In genomic region chr4:65007841-65008439, GRCh38 we compare ENCODE assay signal across 9 cellular contexts.
DNase-seq lines count a peak whose midpoint lies in the region; ATAC-seq and TF ChIP-seq lines count a peak whose summit lies in the region.
"Had no signal": no experiment of that assay in that cellular context is flagged by ENCODE, and none has a peak within 500 bp of the region (broad histone marks: within the 10 kb centered on the region; RNA-seq: fewer than 3 reads in every experiment).

No MANE protein-coding gene starts in this region.

- H2AFZ ChIP-seq in GM23338, result no peak overlapping the region

- no peaks in the 10 kb centered on the region for H3K9me2 ChIP-seq in GM23338 (ENCODE audit: insufficient read depth)

- no peaks in the 10 kb centered on the region for H3K27me3 Mint-ChIP-seq in GM23338 (ENCODE audit: insufficient read depth, low read depth, poor library complexity)

- no peaks in the 10 kb centered on the region for H3K27me3 ChIP-seq in GM23338 (ENCODE audit: insufficient read depth)
- no peaks in the 10 kb centered on the region for H3K27me3 ChIP-seq in dorsolateral prefrontal cortex
- H3K27me3 ChIP-seq: neutrophil had no signal

- H3K27ac Mint-ChIP-seq in GM23338, result no peak overlapping the region

- in situ Hi-C loops in Caki2 (cut with HindIII; ENCODE audit: low pct_unique_long_range_greater_than_20kb, low sequenced_read_pairs), result no loop called here

- H3K4me2 ChIP-seq in GM23338, result no peak overlapping the region

- TF ChIP-seq CTCF in GM23338 (conservative IDR thresholded peaks at IDR 0.05; ENCODE audit: low read depth in 2 of 2) (peak; percentile 72 to 90), dorsolateral prefrontal cortex (IDR thresholded peaks at IDR 0.05 in 54 of 56, conservative IDR thresholded peaks at IDR 0.05 in 2 of 56; ENCODE audit: low read depth in 1 of 56, partially characterized antibody in 56 of 56) (peak; percentile 23 to 70 (median 51))

- no peaks in the 10 kb centered on the region for H3F3A ChIP-seq in GM23338 (replicated peaks; ENCODE audit: low read depth)

- H3K4me3 ChIP-seq in GM23338 (no peak overlapping the region), dorsolateral prefrontal cortex (no peak overlapping the region)

- H3K27ac ChIP-seq in GM23338 (ENCODE audit: low read depth) (no peak overlapping the region), dorsolateral prefrontal cortex (no peak overlapping the region)
- H3K27ac ChIP-seq: neutrophil had no signal

- H3K9me3 Mint-ChIP-seq in GM23338, result no peaks in the 10 kb centered on the region

- no peaks in the 10 kb centered on the region for H3K4me1 ChIP-seq in GM23338 (ENCODE audit: insufficient read depth)

- ATAC-seq in GM23338 (peak; percentile 47; the same call in 2 of the 3 replicates), HG03457 (IDR thresholded peaks at IDR 0.05; ENCODE audit: unreplicated experiment) (no peak)

- H3K36me3 Mint-ChIP-seq in GM23338 (ENCODE audit: low read depth), result no peaks in the 10 kb centered on the region

- no peak overlapping the region for H3K4me3 Mint-ChIP-seq in GM23338

- H4K20me1 ChIP-seq in GM23338 (replicated peaks; ENCODE audit: insufficient read depth), result no peaks in the 10 kb centered on the region

- H3K79me2 ChIP-seq in GM23338 (replicated peaks; ENCODE audit: insufficient read depth), result no peaks in the 10 kb centered on the region

- H3K36me3 ChIP-seq in GM23338 (ENCODE audit: insufficient read depth), result no peaks in the 10 kb centered on the region
- H3K36me3 ChIP-seq: neutrophil had no signal

- DNase-seq in Caki2 (ENCODE audit: low read depth), result peak; percentile 23
- DNase-seq in GM23338 (ENCODE audit: low spot score), result peak; percentile 87
- peak; percentile 41 for DNase-seq in NCI-H460 (ENCODE audit: extremely low read depth, low read depth)
- no peak for DNase-seq in dorsolateral prefrontal cortex
- DNase-seq in pons (ENCODE audit: low spot score), result peak; percentile 47
- DNase-seq in KG1 (lab: John Stamatoyannopoulos, UW), result no peak
- DNase-seq in stimulated activated CD4-positive, alpha-beta T cell treated with anti-CD3 and anti-CD28 coated beads, Interleukin-1b, Interleukin-23, amount 100 ng/mL, for 48 hours, result no peak

- intact Hi-C loops in dorsolateral prefrontal cortex (cut with DNase I), result no loop called here

- H3K4me1 Mint-ChIP-seq in GM23338, result no peaks in the 10 kb centered on the region

TF ChIP-seq in GM23338, 12 proteins besides CTCF, POLR2A, EP300 and RAD21:
- no peak for TF ChIP-seq ZNF462 (CRISPR knock-in tag; IDR thresholded peaks at IDR 0.05)
- no peak for TF ChIP-seq ZNF114 (CRISPR knock-in tag; IDR thresholded peaks at IDR 0.05)
- TF ChIP-seq EZH2 (IDR thresholded peaks at IDR 0.05; ENCODE audit: low read depth, unreplicated experiment), result no peak
- TF ChIP-seq POLR2AphosphoS5 (IDR thresholded peaks at IDR 0.05; ENCODE audit: low read depth), result no peak
- TF ChIP-seq CREB1 (CRISPR knock-in tag; IDR thresholded peaks at IDR 0.05; ENCODE audit: low read depth), result no peak

Comparison
In these comparisons a context has a peak if more than half of its experiments do, and no peak if none do; other contexts are left out.
1. DNase-seq: peak in Caki2 (single experiment), GM23338 (single experiment), NCI-H460 (single experiment) and pons (single experiment); none in dorsolateral prefrontal cortex (0 of 10), KG1 (single experiment) and stimulated activated CD4-positive, alpha-beta T cell treated with anti-CD3 and anti-CD28 coated beads, Interleukin-1b, Interleukin-23, amount 100 ng/mL, for 48 hours (single experiment).